19 cellular contexts compared by ENCODE assay signal in the genomic region with DNA sequence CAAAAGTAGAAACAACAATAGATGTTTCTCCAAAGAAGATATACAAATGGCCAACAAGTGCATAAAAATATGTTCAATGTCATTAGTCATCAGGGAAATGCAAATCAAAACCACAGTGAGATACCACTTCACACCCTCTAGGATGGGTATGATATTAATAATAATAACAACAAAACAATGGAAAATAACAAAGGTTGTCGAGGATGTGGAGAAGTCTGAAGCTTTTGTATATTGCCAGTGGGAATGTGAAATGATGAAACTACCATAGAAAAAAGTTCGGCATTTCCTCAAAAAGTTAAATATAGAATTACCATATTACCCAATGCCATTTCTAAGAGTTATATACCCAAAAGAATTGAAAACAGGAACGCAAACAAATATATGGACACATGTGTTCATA. TPM values are rescaled to one million over a fixed set of nuclear protein-coding genes. Genes with fewer than 3 reads are reported as not detected.
A peak's percentile ranks its signal among the peaks of the same experiment; 100 is the strongest.
DNase-seq lines count a peak whose midpoint lies in the region; ATAC-seq, FAIRE-seq and TF ChIP-seq lines count a peak whose summit lies in the region.
"Had no signal": no experiment of that assay in that cellular context is flagged by ENCODE, and none has a peak within 500 bp of the region (broad histone marks: within the 10 kb centered on the region; RNA-seq: fewer than 3 reads in every experiment).

No MANE protein-coding gene starts in this region.

- POLR2A ChIA-PET in GM12878 (lab: Charles Lee): no interaction called here
- POLR2A ChIA-PET in naive thymus-derived CD4-positive, alpha-beta T cell (lab: Charles Lee): no interaction called here

- peaks cover 6 to 8% of the 10 kb centered on the region in 2 donors for H3K36me3 Mint-ChIP-seq in CD14-positive monocyte
- peaks cover 0 to 12% (median 0%) of the 10 kb centered on the region in 5 donors for H3K36me3 Mint-ChIP-seq in naive thymus-derived CD4-positive, alpha-beta T cell
- H3K36me3 Mint-ChIP-seq: activated naive CD8-positive, alpha-beta T cell; memory B cell; T-cell had no signal

- H3K9me3 ChIP-seq in GM12878 (replicated peaks; ENCODE audit: control insufficient read depth, insufficient read depth, low read length): no peaks in the 10 kb centered on the region
- H3K9me3 ChIP-seq in osteoblast (ENCODE audit: low read depth, low read length): no peaks in the 10 kb centered on the region
- H3K9me3 ChIP-seq in naive thymus-derived CD4-positive, alpha-beta T cell (ENCODE audit: control insufficient read depth in 2 of 3, low read length in 3 of 3): no peaks in the 10 kb centered on the region
- H3K9me3 ChIP-seq: esophagus squamous epithelium, thoracic aorta had no signal

- SMC1A ChIA-PET in GM12878 (lab: Charles Lee; ENCODE audit: uncharacterized antibody, unreplicated experiment): interaction anchor here (0.9 kb wide), 1 partner anchor 18 kb away, joined by 4 read pairs; no protein-coding TSS in a partner anchor

- DNase-seq in CD14-positive monocyte (ENCODE audit: low spot score) (no peak), M059J (ENCODE audit: low read depth) (peak; percentile 40), GM12878 (ENCODE audit: low read depth, low spot score) (no peak), osteoblast (ENCODE audit: insufficient read length, low spot score, missing footprints) (no peak), hepatic stellate cell (ENCODE audit: low spot score) (no peak)
- no peak for DNase-seq in naive thymus-derived CD4-positive, alpha-beta T cell
- DNase-seq: activated CD4-positive, alpha-beta memory T cell treated with anti-CD3 and anti-CD28 coated beads for 36 hours; activated T-cell treated with anti-CD3 and anti-CD28 coated beads, Interleukin-2, amount 50 U/mL, for 4 hours; esophagus squamous epithelium; hippocampal formation; NCI-H1436 treated with DMSO at 0.1 percent for 48 hours; stimulated activated CD4-positive, alpha-beta T cell treated with anti-CD3 and anti-CD28 coated beads, Interleukin-12 subunit alpha, Interleukin-12 subunit beta, amount 100 ng/mL, for 4 hours; T-cell had no signal

- RAD21 ChIA-PET in GM12878 (lab: Charles Lee; ENCODE audit: unreplicated experiment): interaction anchor here (1.4 kb wide), 1 partner anchor 18 kb away, joined by 3 read pairs; no protein-coding TSS in a partner anchor

- in situ Hi-C loops in GM12878 (cut with MboI): no loop called here

- no peak overlapping the region for H3K9ac ChIP-seq in GM12878 (ENCODE audit: control insufficient read depth, insufficient read depth, low read length)

- peaks cover 59% of the 10 kb centered on the region for H3K4me1 Mint-ChIP-seq in CD14-positive monocyte
- H3K4me1 Mint-ChIP-seq in naive thymus-derived CD4-positive, alpha-beta T cell: peaks cover 0 to 58% (median 15%) of the 10 kb centered on the region in 7 donors

- TF ChIP-seq EP300 in GM12878 (IDR thresholded peaks at IDR 0.05; ENCODE audit: borderline replicate concordance in 1 of 2, control insufficient read depth in 1 of 2, low read depth in 2 of 2, low read length in 2 of 2): peak in 1 of 2 experiments; percentile 57; a peak in 2 of 4 replicates

- no TSS peak for BruUV-seq in GM12878 (replicated peaks; lab: Mats Ljungman, UMichigan)

- intact Hi-C loops in CD14-positive monocyte (cut with micrococcal nuclease): no loop called here
- intact Hi-C loops in GM12878 (cut with micrococcal nuclease; ENCODE audit: unreplicated experiment): no loop called here
- intact Hi-C loops in naive thymus-derived CD4-positive, alpha-beta T cell (cut with micrococcal nuclease): no loop called here

- no peak overlapping the region for H3K27ac ChIP-seq in GM12878 (ENCODE audit: control insufficient read depth, insufficient read depth)
- H3K27ac ChIP-seq in osteoblast (ENCODE audit: low read depth, low read length): peak overlapping the region; percentile 60
- H3K27ac ChIP-seq in naive thymus-derived CD4-positive, alpha-beta T cell (ENCODE audit: low read depth, low read length): no peak overlapping the region

- TF ChIP-seq CTCF in CD14-positive monocyte (IDR thresholded peaks at IDR 0.05) (no peak), GM12878 (IDR thresholded peaks at IDR 0.05 in 2 of 3, conservative IDR thresholded peaks at IDR 0.05 in 1 of 3; ENCODE audit: control insufficient read depth in 2 of 3, extremely low read depth in 1 of 3, insufficient read depth in 1 of 3, low read depth in 3 of 3, low read length in 3 of 3) (no peak), osteoblast (IDR thresholded peaks at IDR 0.05; ENCODE audit: extremely low read depth, low read depth, low read length) (no peak)

- no peak for FAIRE-seq in GM12878 (lab: Jason Lieb, UNC)
- FAIRE-seq: keratinocyte had no signal

- H3K4me1 ChIP-seq in GM12878 (ENCODE audit: control insufficient read depth, insufficient read depth, low read length): peaks cover 38% of the 10 kb centered on the region
- H3K4me1 ChIP-seq in osteoblast (ENCODE audit: insufficient read depth, low read length): peaks cover 47% of the 10 kb centered on the region
- peaks cover 13 to 22% of the 10 kb centered on the region in 2 donors for H3K4me1 ChIP-seq in naive thymus-derived CD4-positive, alpha-beta T cell (ENCODE audit: control insufficient read depth in 2 of 2, insufficient read depth in 2 of 2, low read length in 2 of 2)

- H3K79me2 ChIP-seq in GM12878 (ENCODE audit: control insufficient read depth, insufficient read depth, low read length) (peaks cover 9% of the 10 kb centered on the region), osteoblast (ENCODE audit: insufficient read depth, low read length) (no peaks in the 10 kb centered on the region)

- H3K27me3 ChIP-seq in GM12878 (replicated peaks in 1 of 2; ENCODE audit: control insufficient read depth in 2 of 2, insufficient read depth in 2 of 2, low read length in 1 of 2) (no peaks in the 10 kb centered on the region), osteoblast (ENCODE audit: insufficient read depth, low read length) (no peaks in the 10 kb centered on the region)
- H3K27me3 ChIP-seq in naive thymus-derived CD4-positive, alpha-beta T cell (ENCODE audit: control insufficient read depth in 2 of 2, insufficient read depth in 2 of 2, low read length in 2 of 2): no peaks in the 10 kb centered on the region
- H3K27me3 ChIP-seq: esophagus squamous epithelium had no signal

- H3K4me2 ChIP-seq in GM12878 (ENCODE audit: control insufficient read depth, insufficient read depth): no peak overlapping the region
- H3K4me2 ChIP-seq in osteoblast (ENCODE audit: insufficient read depth, low read length): no peak overlapping the region

- CTCF ChIA-PET in GM12878 (lab: Yijun Ruan, JAX): interaction anchor here (0.7 to 1.3 kb wide), 2 partner anchors 9 to 14 kb away, joined by 3 read pairs; no protein-coding TSS in a partner anchor
- CTCF ChIA-PET in naive thymus-derived CD4-positive, alpha-beta T cell (lab: Charles Lee): no interaction called here

- TF ChIP-seq RAD21 in GM12878 (IDR thresholded peaks at IDR 0.05; ENCODE audit: insufficient read depth, low read depth, low read length): no peak

- no peak for TF ChIP-seq POLR2A in GM12878 (IDR thresholded peaks at IDR 0.05; ENCODE audit: low read depth, low read length)

- H3K9me3 Mint-ChIP-seq in CD14-positive monocyte: no peaks in the 10 kb centered on the region
- H3K9me3 Mint-ChIP-seq in naive thymus-derived CD4-positive, alpha-beta T cell: no peaks in the 10 kb centered on the region
- H3K9me3 Mint-ChIP-seq: activated CD4-positive, alpha-beta memory T cell treated with anti-CD3 and anti-CD28 coated beads for 36 hours; activated T-cell treated with anti-CD3 and anti-CD28 coated beads, Interleukin-2, amount 50 U/mL, for 4 hours; memory B cell; nephron; T-cell had no signal

- H3K27me3 Mint-ChIP-seq in CD14-positive monocyte (ENCODE audit: low read depth in 3 of 3): peaks cover 0 to 2% (median 1%) of the 10 kb centered on the region in 3 donors
- no peaks in the 10 kb centered on the region for H3K27me3 Mint-ChIP-seq in naive thymus-derived CD4-positive, alpha-beta T cell
- H3K27me3 Mint-ChIP-seq: activated CD4-positive, alpha-beta memory T cell treated with anti-CD3 and anti-CD28 coated beads for 36 hours; activated naive CD8-positive, alpha-beta T cell; memory B cell; T-cell had no signal

- ATAC-seq in GM12878: no peak
- no peak for ATAC-seq in naive thymus-derived CD4-positive, alpha-beta T cell
- no peak for ATAC-seq in GM21515 (IDR thresholded peaks at IDR 0.05; ENCODE audit: unreplicated experiment)
- ATAC-seq: activated T-cell treated with anti-CD3 and anti-CD28 coated beads, Interleukin-2, amount 50 U/mL, for 4 hours; T-cell had no signal

- peak overlapping the region; percentile 85 to 95 (median 92) for H3K27ac Mint-ChIP-seq in CD14-positive monocyte
- no peak overlapping the region for H3K27ac Mint-ChIP-seq in naive thymus-derived CD4-positive, alpha-beta T cell
- H3K27ac Mint-ChIP-seq: activated CD4-positive, alpha-beta memory T cell treated with anti-CD3 and anti-CD28 coated beads for 36 hours; activated naive CD8-positive, alpha-beta T cell; T-cell had no signal

- H3K36me3 ChIP-seq in GM12878 (ENCODE audit: control insufficient read depth in 2 of 2, insufficient read depth in 2 of 2, low read length in 1 of 2) (no peaks in the 10 kb centered on the region), osteoblast (ENCODE audit: insufficient read depth, low read length) (peaks cover 4% of the 10 kb centered on the region)
- no peaks in the 10 kb centered on the region for H3K36me3 ChIP-seq in naive thymus-derived CD4-positive, alpha-beta T cell (ENCODE audit: control insufficient read depth in 2 of 3, insufficient read depth in 3 of 3, low read length in 3 of 3)
- H3K36me3 ChIP-seq: esophagus squamous epithelium, thoracic aorta had no signal

- no peak overlapping the region for H3K4me3 ChIP-seq in GM12878
- no peak overlapping the region for H3K4me3 ChIP-seq in osteoblast (ENCODE audit: insufficient read depth, low read length)
- H3K4me3 ChIP-seq in naive thymus-derived CD4-positive, alpha-beta T cell (ENCODE audit: low read length): no peak overlapping the region
- H3K4me3 ChIP-seq: esophagus squamous epithelium, thoracic aorta had no signal

- peak overlapping the region in 1 of 2 donors; percentile 42 for H3K4me3 Mint-ChIP-seq in CD14-positive monocyte
- no peak overlapping the region for H3K4me3 Mint-ChIP-seq in naive thymus-derived CD4-positive, alpha-beta T cell
- H3K4me3 Mint-ChIP-seq: activated CD4-positive, alpha-beta memory T cell treated with anti-CD3 and anti-CD28 coated beads for 36 hours; activated naive CD8-positive, alpha-beta T cell; activated T-cell treated with anti-CD3 and anti-CD28 coated beads, Interleukin-2, amount 50 U/mL, for 4 hours; memory B cell; nephron; T-cell had no signal

- H2AFZ ChIP-seq in GM12878 (ENCODE audit: control insufficient read depth, low read depth, low read length) (no peak overlapping the region), osteoblast (ENCODE audit: low read length) (no peak overlapping the region)

- WGBS in GM12878 (ENCODE audit: insufficient coverage, insufficient replicate concordance, low lambda C conversion rate, missing lambda C conversion rate): 69% methylated on average over 3 of the region's 3 CpGs

- H4K20me1 ChIP-seq in GM12878 (ENCODE audit: control insufficient read depth, insufficient read depth): no peaks in the 10 kb centered on the region
- no peaks in the 10 kb centered on the region for H4K20me1 ChIP-seq in osteoblast (ENCODE audit: insufficient read depth, low read length)

RNA-seq across cellular contexts. Expression of a gene that starts 10.8 kb away (rescaled TPM):
- polyA plus RNA-seq in CD14-positive monocyte (10 to 100 TPM; 20.2 to 23.4 TPM), GM12878 (2011; rRNA removed) (60.8 and 106 TPM in 2 replicates), GM12878 (2014; fragmentation: Illumina TruSeq; extraction: Trizol) (65.9 and 78.8 TPM in 2 replicates), GM12878 (2014; fragmentation: Nextera tagmentation; extraction: Ambion mirVana) (10 to 100 TPM; 25.2 to 38.6 TPM), GM12878 (2014; rRNA removed) (62.4 and 63.6 TPM in 2 replicates), GM12878 (2016; fragmentation: Nextera tagmentation; extraction: Ambion mirVana) (10 to 100 TPM; 43.9 to 44.5 TPM)
- 39.0 and 41.3 TPM in 2 replicates for total RNA-seq in M059J (2014; rRNA removed; shearing (Covaris generic))
- 205 and 214 TPM in 2 replicates for total RNA-seq in GM12878 (2013; cell fraction: nucleolus; rRNA removed)
- total RNA-seq in GM12878 (2014; rRNA removed) (58.3 and 61.5 TPM in 2 replicates), GM12878 (2014; rRNA removed; fragmentation: Illumina TruSeq; extraction: Trizol) (36.1 and 36.5 TPM in 2 replicates), GM12878 (2021) (91.3 and 93.1 TPM in 2 replicates), osteoblast (70.2 and 71.9 TPM in 2 replicates)
- polyA plus RNA-seq in GM12878 (2011; ENCODE audit: low read depth): 64.3 TPM
- polyA plus RNA-seq in GM12878 (2011; cell fraction: cytosol; rRNA removed): 91.6 and 128 TPM in 2 replicates
- polyA plus RNA-seq in GM12878 (2011; cell fraction: nucleus; rRNA removed): 163 and 169 TPM in 2 replicates
- polyA plus RNA-seq in GM12878 (2012): 106 and 116 TPM in 2 replicates
- 93.4 and 100 TPM in 2 replicates for polyA minus RNA-seq in GM12878 (2011; rRNA and poly(A)+ RNA removed)
- polyA minus RNA-seq in GM12878 (2011; cell fraction: cytosol; rRNA and poly(A)+ RNA removed): 60.8 and 70.8 TPM in 2 replicates
- polyA minus RNA-seq in GM12878 (2011; cell fraction: nucleus; rRNA and poly(A)+ RNA removed): 99.1 and 124 TPM in 2 replicates
- total RNA-seq in naive thymus-derived CD4-positive, alpha-beta T cell: 100 to 1,000 TPM in 2 of 5 experiments, 10 to 100 TPM in 1, 1 to 10 TPM in 2; 3.9 to 383 (median 71.2) TPM
- polyA plus RNA-seq in naive thymus-derived CD4-positive, alpha-beta T cell: 1 to 10 TPM in 1 of 2 donors, under 1 TPM in 1; 0.82 to 3.1 TPM

Comparison
In these comparisons a context has a peak if more than half of its experiments do, and no peak if none do; other contexts are left out.
1. H3K27ac Mint-ChIP-seq: peak in CD14-positive monocyte (7 of 7); none in naive thymus-derived CD4-positive, alpha-beta T cell (0 of 9).